In genomic region chr20:1415667-1416468, GRCh38 we compare ENCODE assay signal across 1 cellular context.
A peak's percentile ranks its signal among the peaks of the same experiment; 100 is the strongest.
TF ChIP-seq lines count a peak whose summit lies in the region.

No MANE protein-coding gene starts in this region.

TF ChIP-seq in HepG2, 621 proteins besides CTCF, POLR2A, EP300 and RAD21 (continued from another document and continues in another):
- TF ChIP-seq ZBTB44 (CRISPR knock-in tag; IDR thresholded peaks at IDR 0.05) (no peak), REST (IDR thresholded peaks at IDR 0.05; ENCODE audit: borderline replicate concordance in 1 of 2, low read depth in 1 of 2, low read length in 2 of 2) (no peak), CENPT (CRISPR knock-in tag; IDR thresholded peaks at IDR 0.05; ENCODE audit: low read depth) (no peak), HDAC1 (CRISPR knock-in tag; IDR thresholded peaks at IDR 0.05) (peak; percentile 83), RFX5 (IDR thresholded peaks at IDR 0.05; ENCODE audit: low read depth, low read length) (no peak), ATRX (CRISPR knock-in tag; IDR thresholded peaks at IDR 0.05; ENCODE audit: borderline replicate concordance) (no peak; the same call in 1 of the 2 replicates), ZNF318 (CRISPR knock-in tag; IDR thresholded peaks at IDR 0.05) (0 out of 2 replicates have a peak, but pooled peaks have one; percentile 61), ZNF646 (CRISPR knock-in tag; IDR thresholded peaks at IDR 0.05) (no peak)
- TF ChIP-seq, protein P1, sequence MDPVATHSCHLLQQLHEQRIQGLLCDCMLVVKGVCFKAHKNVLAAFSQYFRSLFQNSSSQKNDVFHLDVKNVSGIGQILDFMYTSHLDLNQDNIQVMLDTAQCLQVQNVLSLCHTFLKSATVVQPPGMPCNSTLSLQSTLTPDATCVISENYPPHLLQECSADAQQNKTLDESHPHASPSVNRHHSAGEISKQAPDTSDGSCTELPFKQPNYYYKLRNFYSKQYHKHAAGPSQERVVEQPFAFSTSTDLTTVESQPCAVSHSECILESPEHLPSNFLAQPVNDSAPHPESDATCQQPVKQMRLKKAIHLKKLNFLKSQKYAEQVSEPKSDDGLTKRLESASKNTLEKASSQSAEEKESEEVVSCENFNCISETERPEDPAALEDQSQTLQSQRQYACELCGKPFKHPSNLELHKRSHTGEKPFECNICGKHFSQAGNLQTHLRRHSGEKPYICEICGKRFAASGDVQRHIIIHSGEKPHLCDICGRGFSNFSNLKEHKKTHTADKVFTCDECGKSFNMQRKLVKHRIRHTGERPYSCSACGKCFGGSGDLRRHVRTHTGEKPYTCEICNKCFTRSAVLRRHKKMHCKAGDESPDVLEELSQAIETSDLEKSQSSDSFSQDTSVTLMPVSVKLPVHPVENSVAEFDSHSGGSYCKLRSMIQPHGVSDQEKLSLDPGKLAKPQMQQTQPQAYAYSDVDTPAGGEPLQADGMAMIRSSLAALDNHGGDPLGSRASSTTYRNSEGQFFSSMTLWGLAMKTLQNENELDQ (CRISPR knock-in tag; IDR thresholded peaks at IDR 0.05; ENCODE audit: borderline replicate concordance) = no peak
- TF ChIP-seq, protein P2, sequence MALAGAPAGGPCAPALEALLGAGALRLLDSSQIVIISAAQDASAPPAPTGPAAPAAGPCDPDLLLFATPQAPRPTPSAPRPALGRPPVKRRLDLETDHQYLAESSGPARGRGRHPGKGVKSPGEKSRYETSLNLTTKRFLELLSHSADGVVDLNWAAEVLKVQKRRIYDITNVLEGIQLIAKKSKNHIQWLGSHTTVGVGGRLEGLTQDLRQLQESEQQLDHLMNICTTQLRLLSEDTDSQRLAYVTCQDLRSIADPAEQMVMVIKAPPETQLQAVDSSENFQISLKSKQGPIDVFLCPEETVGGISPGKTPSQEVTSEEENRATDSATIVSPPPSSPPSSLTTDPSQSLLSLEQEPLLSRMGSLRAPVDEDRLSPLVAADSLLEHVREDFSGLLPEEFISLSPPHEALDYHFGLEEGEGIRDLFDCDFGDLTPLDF (CRISPR knock-in tag; IDR thresholded peaks at IDR 0.05) = no peak
- TF ChIP-seq, protein P3, sequence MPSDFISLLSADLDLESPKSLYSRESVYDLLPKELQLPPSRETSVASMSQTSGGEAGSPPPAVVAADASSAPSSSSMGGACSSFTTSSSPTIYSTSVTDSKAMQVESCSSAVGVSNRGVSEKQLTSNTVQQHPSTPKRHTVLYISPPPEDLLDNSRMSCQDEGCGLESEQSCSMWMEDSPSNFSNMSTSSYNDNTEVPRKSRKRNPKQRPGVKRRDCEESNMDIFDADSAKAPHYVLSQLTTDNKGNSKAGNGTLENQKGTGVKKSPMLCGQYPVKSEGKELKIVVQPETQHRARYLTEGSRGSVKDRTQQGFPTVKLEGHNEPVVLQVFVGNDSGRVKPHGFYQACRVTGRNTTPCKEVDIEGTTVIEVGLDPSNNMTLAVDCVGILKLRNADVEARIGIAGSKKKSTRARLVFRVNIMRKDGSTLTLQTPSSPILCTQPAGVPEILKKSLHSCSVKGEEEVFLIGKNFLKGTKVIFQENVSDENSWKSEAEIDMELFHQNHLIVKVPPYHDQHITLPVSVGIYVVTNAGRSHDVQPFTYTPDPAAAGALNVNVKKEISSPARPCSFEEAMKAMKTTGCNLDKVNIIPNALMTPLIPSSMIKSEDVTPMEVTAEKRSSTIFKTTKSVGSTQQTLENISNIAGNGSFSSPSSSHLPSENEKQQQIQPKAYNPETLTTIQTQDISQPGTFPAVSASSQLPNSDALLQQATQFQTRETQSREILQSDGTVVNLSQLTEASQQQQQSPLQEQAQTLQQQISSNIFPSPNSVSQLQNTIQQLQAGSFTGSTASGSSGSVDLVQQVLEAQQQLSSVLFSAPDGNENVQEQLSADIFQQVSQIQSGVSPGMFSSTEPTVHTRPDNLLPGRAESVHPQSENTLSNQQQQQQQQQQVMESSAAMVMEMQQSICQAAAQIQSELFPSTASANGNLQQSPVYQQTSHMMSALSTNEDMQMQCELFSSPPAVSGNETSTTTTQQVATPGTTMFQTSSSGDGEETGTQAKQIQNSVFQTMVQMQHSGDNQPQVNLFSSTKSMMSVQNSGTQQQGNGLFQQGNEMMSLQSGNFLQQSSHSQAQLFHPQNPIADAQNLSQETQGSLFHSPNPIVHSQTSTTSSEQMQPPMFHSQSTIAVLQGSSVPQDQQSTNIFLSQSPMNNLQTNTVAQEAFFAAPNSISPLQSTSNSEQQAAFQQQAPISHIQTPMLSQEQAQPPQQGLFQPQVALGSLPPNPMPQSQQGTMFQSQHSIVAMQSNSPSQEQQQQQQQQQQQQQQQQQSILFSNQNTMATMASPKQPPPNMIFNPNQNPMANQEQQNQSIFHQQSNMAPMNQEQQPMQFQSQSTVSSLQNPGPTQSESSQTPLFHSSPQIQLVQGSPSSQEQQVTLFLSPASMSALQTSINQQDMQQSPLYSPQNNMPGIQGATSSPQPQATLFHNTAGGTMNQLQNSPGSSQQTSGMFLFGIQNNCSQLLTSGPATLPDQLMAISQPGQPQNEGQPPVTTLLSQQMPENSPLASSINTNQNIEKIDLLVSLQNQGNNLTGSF (CRISPR knock-in tag; IDR thresholded peaks at IDR 0.05) = no peak
